In the genomic region with DNA sequence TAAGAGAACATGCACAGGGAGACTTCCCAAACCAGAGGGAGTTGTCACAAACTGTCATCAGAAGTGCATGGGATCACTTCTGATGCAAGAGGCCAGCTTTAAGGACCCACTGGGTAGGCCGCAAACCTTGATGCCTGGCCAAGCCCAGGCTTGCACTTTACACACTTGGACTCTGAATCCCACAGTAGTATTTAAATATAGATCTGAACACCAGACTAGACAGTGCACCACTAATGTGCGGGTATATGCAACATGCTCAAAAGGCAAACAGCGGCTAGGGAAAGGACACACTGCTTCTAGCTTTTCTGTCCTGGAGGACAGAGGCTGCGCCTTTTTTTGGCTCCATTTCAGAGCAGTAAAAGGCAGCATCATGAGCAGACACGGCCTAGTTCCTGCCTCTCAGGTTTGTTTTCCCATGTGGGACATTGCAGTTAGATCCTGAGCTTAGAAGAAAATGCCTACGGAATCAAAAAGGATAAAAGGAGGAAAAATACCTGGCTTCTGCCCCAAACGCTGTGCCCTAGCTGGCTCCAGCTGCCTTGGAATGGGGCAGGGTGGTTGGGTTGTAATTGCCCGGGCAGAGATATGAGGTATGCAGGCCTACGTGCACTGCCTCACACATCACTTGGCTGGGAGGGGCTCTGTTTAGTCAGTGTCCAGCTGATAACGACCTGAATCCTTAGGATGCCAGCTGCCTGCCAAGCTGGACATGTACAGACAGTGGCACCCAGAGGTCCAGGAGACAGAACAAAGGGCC, we compare ENCODE assay signal across 1 cellular context.
A peak's percentile ranks its signal among the peaks of the same experiment; 100 is the strongest.
TF ChIP-seq lines count a peak whose summit lies in the region.

No MANE protein-coding gene starts in this region.

TF ChIP-seq in HepG2, 621 proteins besides CTCF, POLR2A, EP300 and RAD21 (continued from another document and continues in another):
- TF ChIP-seq DMTF1 (CRISPR knock-in tag; IDR thresholded peaks at IDR 0.05) (no peak), ZNF430 (CRISPR knock-in tag; IDR thresholded peaks at IDR 0.05) (peak; percentile 98), PHF20 (CRISPR knock-in tag; IDR thresholded peaks at IDR 0.05) (no peak), EED (CRISPR knock-in tag; IDR thresholded peaks at IDR 0.05) (no peak; the same call in 1 of the 2 replicates), NR2F1 (CRISPR knock-in tag; IDR thresholded peaks at IDR 0.05) (peak; percentile 54 to 70; a peak in 2 of 4 replicates), ZNF160 (CRISPR knock-in tag; IDR thresholded peaks at IDR 0.05) (peak; percentile 56; the same call in 1 of the 2 replicates), ZNF121 (CRISPR knock-in tag; IDR thresholded peaks at IDR 0.05) (peak; percentile 93), E2F2 (CRISPR knock-in tag; IDR thresholded peaks at IDR 0.05; ENCODE audit: borderline replicate concordance) (0 out of 2 replicates have a peak, but pooled peaks have one; percentile 75), GZF1 (CRISPR knock-in tag; IDR thresholded peaks at IDR 0.05) (no peak), KDM2A (CRISPR knock-in tag; IDR thresholded peaks at IDR 0.05; ENCODE audit: borderline replicate concordance, low read depth) (peak; percentile 59), ZNF703 (CRISPR knock-in tag; IDR thresholded peaks at IDR 0.05; ENCODE audit: borderline replicate concordance) (no peak; the same call in 1 of the 2 replicates), SALL2 (CRISPR knock-in tag; IDR thresholded peaks at IDR 0.05) (no peak), CHD4 (IDR thresholded peaks at IDR 0.05; ENCODE audit: borderline replicate concordance, low read length) (0 out of 2 replicates have a peak, but pooled peaks have one; percentile 39), GATA4 (IDR thresholded peaks at IDR 0.05; ENCODE audit: borderline replicate concordance, low read depth) (peak; percentile 89), ZNF34 (CRISPR knock-in tag; IDR thresholded peaks at IDR 0.05; ENCODE audit: borderline replicate concordance) (no peak), ZNF562 (CRISPR knock-in tag; IDR thresholded peaks at IDR 0.05; ENCODE audit: borderline replicate concordance) (no peak), NR3C1 (CRISPR knock-in tag; IDR thresholded peaks at IDR 0.05) (no peak), PHF21A (CRISPR knock-in tag; IDR thresholded peaks at IDR 0.05) (no peak), E2F1 (CRISPR knock-in tag; IDR thresholded peaks at IDR 0.05) (0 out of 2 replicates have a peak, but pooled peaks have one; percentile 53), KAT8 (CRISPR knock-in tag; IDR thresholded peaks at IDR 0.05) (peak; percentile 92), CHD2 (IDR thresholded peaks at IDR 0.05; ENCODE audit: low read depth, low read length) (no peak), DPF2 (CRISPR knock-in tag; IDR thresholded peaks at IDR 0.05; ENCODE audit: borderline replicate concordance, low read depth) (peak; percentile 83; the same call in 1 of the 2 replicates), STAG1 (CRISPR knock-in tag; IDR thresholded peaks at IDR 0.05) (peak; percentile 31), MBD4 (IDR thresholded peaks at IDR 0.05; ENCODE audit: borderline replicate concordance, low read length) (no peak), ZNF558 (CRISPR knock-in tag; IDR thresholded peaks at IDR 0.05; ENCODE audit: borderline replicate concordance) (no peak), GTF3A (CRISPR knock-in tag; conservative IDR thresholded peaks at IDR 0.05) (no peak), NONO (IDR thresholded peaks at IDR 0.05) (no peak), NONO (CRISPR knock-in tag; conservative IDR thresholded peaks at IDR 0.05) (peak; percentile 41; the same call in 1 of the 2 replicates), BHLHE40 (IDR thresholded peaks at IDR 0.05; ENCODE audit: low read length) (no peak), SCMH1 (CRISPR knock-in tag; IDR thresholded peaks at IDR 0.05; ENCODE audit: borderline replicate concordance) (no peak), ZNF235 (CRISPR knock-in tag; IDR thresholded peaks at IDR 0.05; ENCODE audit: borderline replicate concordance) (no peak), ZNF878 (CRISPR knock-in tag; IDR thresholded peaks at IDR 0.05) (no peak)
- TF ChIP-seq, protein P1, sequence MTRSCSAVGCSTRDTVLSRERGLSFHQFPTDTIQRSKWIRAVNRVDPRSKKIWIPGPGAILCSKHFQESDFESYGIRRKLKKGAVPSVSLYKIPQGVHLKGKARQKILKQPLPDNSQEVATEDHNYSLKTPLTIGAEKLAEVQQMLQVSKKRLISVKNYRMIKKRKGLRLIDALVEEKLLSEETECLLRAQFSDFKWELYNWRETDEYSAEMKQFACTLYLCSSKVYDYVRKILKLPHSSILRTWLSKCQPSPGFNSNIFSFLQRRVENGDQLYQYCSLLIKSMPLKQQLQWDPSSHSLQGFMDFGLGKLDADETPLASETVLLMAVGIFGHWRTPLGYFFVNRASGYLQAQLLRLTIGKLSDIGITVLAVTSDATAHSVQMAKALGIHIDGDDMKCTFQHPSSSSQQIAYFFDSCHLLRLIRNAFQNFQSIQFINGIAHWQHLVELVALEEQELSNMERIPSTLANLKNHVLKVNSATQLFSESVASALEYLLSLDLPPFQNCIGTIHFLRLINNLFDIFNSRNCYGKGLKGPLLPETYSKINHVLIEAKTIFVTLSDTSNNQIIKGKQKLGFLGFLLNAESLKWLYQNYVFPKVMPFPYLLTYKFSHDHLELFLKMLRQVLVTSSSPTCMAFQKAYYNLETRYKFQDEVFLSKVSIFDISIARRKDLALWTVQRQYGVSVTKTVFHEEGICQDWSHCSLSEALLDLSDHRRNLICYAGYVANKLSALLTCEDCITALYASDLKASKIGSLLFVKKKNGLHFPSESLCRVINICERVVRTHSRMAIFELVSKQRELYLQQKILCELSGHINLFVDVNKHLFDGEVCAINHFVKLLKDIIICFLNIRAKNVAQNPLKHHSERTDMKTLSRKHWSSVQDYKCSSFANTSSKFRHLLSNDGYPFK (CRISPR knock-in tag; IDR thresholded peaks at IDR 0.05; ENCODE audit: borderline replicate concordance): peak; percentile 84; the same call in 1 of the 2 replicates
- TF ChIP-seq, protein P2, sequence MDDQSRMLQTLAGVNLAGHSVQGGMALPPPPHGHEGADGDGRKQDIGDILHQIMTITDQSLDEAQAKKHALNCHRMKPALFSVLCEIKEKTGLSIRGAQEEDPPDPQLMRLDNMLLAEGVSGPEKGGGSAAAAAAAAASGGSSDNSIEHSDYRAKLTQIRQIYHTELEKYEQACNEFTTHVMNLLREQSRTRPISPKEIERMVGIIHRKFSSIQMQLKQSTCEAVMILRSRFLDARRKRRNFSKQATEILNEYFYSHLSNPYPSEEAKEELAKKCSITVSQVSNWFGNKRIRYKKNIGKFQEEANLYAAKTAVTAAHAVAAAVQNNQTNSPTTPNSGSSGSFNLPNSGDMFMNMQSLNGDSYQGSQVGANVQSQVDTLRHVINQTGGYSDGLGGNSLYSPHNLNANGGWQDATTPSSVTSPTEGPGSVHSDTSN (CRISPR knock-in tag; IDR thresholded peaks at IDR 0.05; ENCODE audit: borderline replicate concordance): no peak; the same call in 1 of the 2 replicates
- TF ChIP-seq, protein P3, sequence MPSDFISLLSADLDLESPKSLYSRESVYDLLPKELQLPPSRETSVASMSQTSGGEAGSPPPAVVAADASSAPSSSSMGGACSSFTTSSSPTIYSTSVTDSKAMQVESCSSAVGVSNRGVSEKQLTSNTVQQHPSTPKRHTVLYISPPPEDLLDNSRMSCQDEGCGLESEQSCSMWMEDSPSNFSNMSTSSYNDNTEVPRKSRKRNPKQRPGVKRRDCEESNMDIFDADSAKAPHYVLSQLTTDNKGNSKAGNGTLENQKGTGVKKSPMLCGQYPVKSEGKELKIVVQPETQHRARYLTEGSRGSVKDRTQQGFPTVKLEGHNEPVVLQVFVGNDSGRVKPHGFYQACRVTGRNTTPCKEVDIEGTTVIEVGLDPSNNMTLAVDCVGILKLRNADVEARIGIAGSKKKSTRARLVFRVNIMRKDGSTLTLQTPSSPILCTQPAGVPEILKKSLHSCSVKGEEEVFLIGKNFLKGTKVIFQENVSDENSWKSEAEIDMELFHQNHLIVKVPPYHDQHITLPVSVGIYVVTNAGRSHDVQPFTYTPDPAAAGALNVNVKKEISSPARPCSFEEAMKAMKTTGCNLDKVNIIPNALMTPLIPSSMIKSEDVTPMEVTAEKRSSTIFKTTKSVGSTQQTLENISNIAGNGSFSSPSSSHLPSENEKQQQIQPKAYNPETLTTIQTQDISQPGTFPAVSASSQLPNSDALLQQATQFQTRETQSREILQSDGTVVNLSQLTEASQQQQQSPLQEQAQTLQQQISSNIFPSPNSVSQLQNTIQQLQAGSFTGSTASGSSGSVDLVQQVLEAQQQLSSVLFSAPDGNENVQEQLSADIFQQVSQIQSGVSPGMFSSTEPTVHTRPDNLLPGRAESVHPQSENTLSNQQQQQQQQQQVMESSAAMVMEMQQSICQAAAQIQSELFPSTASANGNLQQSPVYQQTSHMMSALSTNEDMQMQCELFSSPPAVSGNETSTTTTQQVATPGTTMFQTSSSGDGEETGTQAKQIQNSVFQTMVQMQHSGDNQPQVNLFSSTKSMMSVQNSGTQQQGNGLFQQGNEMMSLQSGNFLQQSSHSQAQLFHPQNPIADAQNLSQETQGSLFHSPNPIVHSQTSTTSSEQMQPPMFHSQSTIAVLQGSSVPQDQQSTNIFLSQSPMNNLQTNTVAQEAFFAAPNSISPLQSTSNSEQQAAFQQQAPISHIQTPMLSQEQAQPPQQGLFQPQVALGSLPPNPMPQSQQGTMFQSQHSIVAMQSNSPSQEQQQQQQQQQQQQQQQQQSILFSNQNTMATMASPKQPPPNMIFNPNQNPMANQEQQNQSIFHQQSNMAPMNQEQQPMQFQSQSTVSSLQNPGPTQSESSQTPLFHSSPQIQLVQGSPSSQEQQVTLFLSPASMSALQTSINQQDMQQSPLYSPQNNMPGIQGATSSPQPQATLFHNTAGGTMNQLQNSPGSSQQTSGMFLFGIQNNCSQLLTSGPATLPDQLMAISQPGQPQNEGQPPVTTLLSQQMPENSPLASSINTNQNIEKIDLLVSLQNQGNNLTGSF (CRISPR knock-in tag; IDR thresholded peaks at IDR 0.05): peak; percentile 85
- TF ChIP-seq, protein P4, sequence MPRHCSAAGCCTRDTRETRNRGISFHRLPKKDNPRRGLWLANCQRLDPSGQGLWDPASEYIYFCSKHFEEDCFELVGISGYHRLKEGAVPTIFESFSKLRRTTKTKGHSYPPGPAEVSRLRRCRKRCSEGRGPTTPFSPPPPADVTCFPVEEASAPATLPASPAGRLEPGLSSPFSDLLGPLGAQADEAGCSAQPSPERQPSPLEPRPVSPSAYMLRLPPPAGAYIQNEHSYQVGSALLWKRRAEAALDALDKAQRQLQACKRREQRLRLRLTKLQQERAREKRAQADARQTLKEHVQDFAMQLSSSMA (CRISPR knock-in tag; IDR thresholded peaks at IDR 0.05): peak; percentile 62; the same call in 1 of the 2 replicates
- TF ChIP-seq, protein P5, sequence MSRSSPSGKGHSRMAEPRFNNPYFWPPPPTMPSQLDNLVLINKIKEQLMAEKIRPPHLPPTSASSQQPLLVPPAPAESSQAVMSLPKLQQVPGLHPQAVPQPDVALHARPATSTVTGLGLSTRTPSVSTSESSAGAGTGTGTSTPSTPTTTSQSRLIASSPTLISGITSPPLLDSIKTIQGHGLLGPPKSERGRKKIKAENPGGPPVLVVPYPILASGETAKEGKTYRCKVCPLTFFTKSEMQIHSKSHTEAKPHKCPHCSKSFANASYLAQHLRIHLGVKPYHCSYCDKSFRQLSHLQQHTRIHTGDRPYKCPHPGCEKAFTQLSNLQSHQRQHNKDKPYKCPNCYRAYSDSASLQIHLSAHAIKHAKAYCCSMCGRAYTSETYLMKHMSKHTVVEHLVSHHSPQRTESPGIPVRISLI (CRISPR knock-in tag; IDR thresholded peaks at IDR 0.05; ENCODE audit: borderline replicate concordance): no peak; the same call in 1 of the 2 replicates
- TF ChIP-seq, protein P6, sequence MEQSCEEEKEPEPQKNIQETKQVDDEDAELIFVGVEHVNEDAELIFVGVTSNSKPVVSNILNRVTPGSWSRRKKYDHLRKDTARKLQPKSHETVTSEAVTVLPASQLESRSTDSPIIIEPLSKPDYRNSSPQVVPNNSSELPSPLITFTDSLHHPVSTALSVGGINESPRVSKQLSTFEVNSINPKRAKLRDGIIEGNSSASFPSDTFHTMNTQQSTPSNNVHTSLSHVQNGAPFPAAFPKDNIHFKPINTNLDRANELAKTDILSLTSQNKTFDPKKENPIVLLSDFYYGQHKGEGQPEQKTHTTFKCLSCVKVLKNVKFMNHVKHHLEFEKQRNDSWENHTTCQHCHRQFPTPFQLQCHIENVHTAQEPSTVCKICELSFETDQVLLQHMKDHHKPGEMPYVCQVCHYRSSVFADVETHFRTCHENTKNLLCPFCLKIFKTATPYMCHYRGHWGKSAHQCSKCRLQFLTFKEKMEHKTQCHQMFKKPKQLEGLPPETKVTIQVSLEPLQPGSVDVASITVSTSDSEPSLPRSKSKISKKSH (CRISPR knock-in tag; IDR thresholded peaks at IDR 0.05; ENCODE audit: borderline replicate concordance): no peak
